In the genomic region with DNA sequence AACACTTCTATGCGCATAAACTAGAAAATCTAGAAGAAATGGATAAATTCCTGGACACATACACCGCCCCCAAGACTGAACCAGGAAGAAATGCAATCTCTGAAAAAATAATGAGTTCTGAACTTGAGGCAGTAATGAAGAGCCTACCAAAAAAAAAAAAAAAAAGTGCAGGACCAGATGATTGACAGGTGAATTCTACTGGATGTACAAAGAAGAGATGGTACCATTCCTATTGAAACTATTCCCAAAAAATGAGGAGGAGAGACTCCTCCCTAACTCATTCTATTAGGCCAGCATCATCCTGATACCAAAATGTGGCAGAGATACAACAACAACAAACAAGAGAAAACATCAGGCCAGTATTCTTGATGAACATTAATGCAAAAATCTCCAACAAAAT, we compare ENCODE assay signal across 11 cellular contexts.
"Had no signal": no experiment of that assay in that cellular context is flagged by ENCODE, and none has a peak within 500 bp of the region (broad histone marks: within the 10 kb centered on the region; RNA-seq: fewer than 3 reads in every experiment).

No MANE protein-coding gene starts in this region.

- H3K4me1 ChIP-seq: HAP-1 had no signal

- H3K9ac ChIP-seq: GM23248 had no signal

- H3K27ac ChIP-seq: GM23248 had no signal

- H3K4me3 Mint-ChIP-seq: GM23338, H9, HFFc6 had no signal

- H2AFZ ChIP-seq: GM23248, GM23338 had no signal

- ATAC-seq: GM23338, HCT116 had no signal

- H3K4me3 ChIP-seq: GM23248, GM23338, HAP-1 had no signal

- H3K4me2 ChIP-seq: GM23338 had no signal

- H3K9me3 ChIP-seq: HAP-1 had no signal

- H3K27ac Mint-ChIP-seq: GM23338, H9, HFFc6 had no signal

- DNase-seq: GM23248, GOT3, H7, H9, HCEC 1CT, HFFc6 had no signal

- H3K36me3 ChIP-seq: HAP-1 had no signal

- FAIRE-seq: H1, H54 had no signal
